8 cellular contexts compared by ENCODE assay signal in the genomic region with DNA sequence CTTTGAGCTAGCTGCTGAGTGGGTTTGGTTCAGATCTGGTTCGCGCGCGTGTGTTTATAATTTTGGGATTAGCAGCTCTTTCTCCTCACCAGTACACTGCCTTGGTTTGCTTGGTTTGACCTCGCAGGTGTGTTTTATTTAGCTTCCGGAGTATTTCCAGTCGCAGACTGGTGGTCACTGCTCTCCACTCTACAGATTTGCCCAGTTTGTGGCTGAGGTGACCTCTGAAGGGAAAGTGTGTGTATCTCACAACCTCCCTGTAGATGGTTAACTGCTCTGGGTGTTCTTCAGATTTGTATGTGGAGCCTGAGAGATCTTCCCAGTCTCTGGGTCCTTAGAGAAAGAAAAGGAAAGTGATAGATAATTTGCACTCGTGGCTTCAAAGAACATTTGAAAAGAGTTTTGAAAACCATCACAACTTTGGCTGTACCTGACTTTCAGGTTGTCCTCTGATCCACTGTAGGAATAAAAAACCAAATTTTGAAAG. TPM values are rescaled to one million over a fixed set of nuclear protein-coding genes. Genes with fewer than 3 reads are reported as not detected.
DNase-seq lines count a peak whose midpoint lies in the region; ATAC-seq and TF ChIP-seq lines count a peak whose summit lies in the region.

No MANE protein-coding gene starts in this region.

- H3K9me3 ChIP-seq in T-helper 17 cell (ENCODE audit: control insufficient read depth, low read length, poor library complexity, severe bottlenecking) = no peaks in the 10 kb centered on the region
- H3K9me3 ChIP-seq in gastrocnemius medialis = no peaks in the 10 kb centered on the region

- H3K36me3 ChIP-seq in gastrocnemius medialis = no peaks in the 10 kb centered on the region

- H3K4me1 Mint-ChIP-seq in T-helper 17 cell = peaks cover 38% of the 10 kb centered on the region

- peak overlapping the region; percentile 96 for H3K27ac Mint-ChIP-seq in T-helper 17 cell

- intact Hi-C loops in gastrocnemius medialis (cut with DNase I; ENCODE audit: low total_unique reads) = loop anchor here (5.0 kb wide), 2 partner anchors 185 to 275 kb away; partner anchors contain the start of gene LSMEM1

- H3K27ac ChIP-seq in gastrocnemius medialis = peak overlapping the region; percentile 84 to 91 (median 87)

- no peaks in the 10 kb centered on the region for H3K27me3 ChIP-seq in gastrocnemius medialis

- CTCF ChIA-PET in AG04449 (lab: Yijun Ruan, JAX) = interaction anchor here (0.6 to 1.4 kb wide), 7 partner anchors 10 to 352 kb away, joined by 3 read pairs; no protein-coding TSS in a partner anchor

- TF ChIP-seq POLR2A in gastrocnemius medialis (IDR thresholded peaks at IDR 0.05) = no peak

- H3K36me3 Mint-ChIP-seq in T-helper 17 cell (ENCODE audit: low read depth) = peaks cover 6% of the 10 kb centered on the region

- peak overlapping the region; percentile 96 for H3K4me3 Mint-ChIP-seq in T-helper 17 cell

- DNase-seq in AG04449 (ENCODE audit: low read depth, low spot score) = no peak
- peak; percentile 19 for DNase-seq in GM20000 (ENCODE audit: low spot score)
- DNase-seq in T-helper 17 cell = no peak
- DNase-seq in glomerular visceral epithelial cell (ENCODE audit: extremely low spot score) = peak; percentile 30
- no peak for DNase-seq in gastrocnemius medialis
- DNase-seq in OCI-M2 (lab: John Stamatoyannopoulos, UW; ENCODE audit: unreplicated experiment) = no peak

- in situ Hi-C loops in gastrocnemius medialis (cut with MboI; ENCODE audit: low sequenced_read_pairs in 4 of 4) = loop anchor here in 2 of 4 donors (10.0 to 25.0 kb wide), 3 partner anchors 248 to 645 kb away; partner anchors contain the start of genes IFRD1 (in 1 of the 2), IMMP2L (in 1 of the 2) and LSMEM1 (in 1 of the 2)

- H3K4me3 ChIP-seq in AG04449 (ENCODE audit: low read depth, low read length) (peak overlapping the region; percentile 95), gastrocnemius medialis (peak overlapping the region; percentile 84 to 96 (median 86))

- H3K4me1 ChIP-seq in gastrocnemius medialis = peaks cover 32 to 42% of the 10 kb centered on the region in 2 donors

- no peak for TF ChIP-seq CTCF in AG04449 (IDR thresholded peaks at IDR 0.05; ENCODE audit: insufficient read depth, low read length, missing control alignments)
- TF ChIP-seq CTCF in GM20000 (IDR thresholded peaks at IDR 0.05; ENCODE audit: extremely low read depth, missing control alignments) = no peak
- no peak for TF ChIP-seq CTCF in gastrocnemius medialis (IDR thresholded peaks at IDR 0.05 in 4 of 5, conservative IDR thresholded peaks at IDR 0.05 in 1 of 5)

- POLR2A ChIA-PET in AG04449 (lab: Yijun Ruan, JAX) = interaction anchor here (0.6 to 3.6 kb wide), 2 partner anchors 244 to 355 kb away, joined by 3 to 26 read pairs; partner anchors contain the start of gene IFRD1

- ATAC-seq in T-helper 17 cell (no peak), gastrocnemius medialis (no peak), GM21825 (IDR thresholded peaks at IDR 0.05; ENCODE audit: unreplicated experiment) (no peak), HG03469 (IDR thresholded peaks at IDR 0.05; ENCODE audit: unreplicated experiment) (no peak)

- H3K27me3 Mint-ChIP-seq in T-helper 17 cell = peaks cover 23% of the 10 kb centered on the region

RNA-seq across cellular contexts. Expression of gene ZNF277, which starts 0.7 kb away (rescaled TPM):
- total RNA-seq in T-helper 17 cell (10 to 100 TPM; 25.7 to 28.8 TPM), gastrocnemius medialis (10 to 100 TPM; 12.2 to 16.5 (median 15.0) TPM)

RNA-seq across cellular contexts. Expression of gene DOCK4, which starts 0.9 kb away (rescaled TPM):
- under 1 TPM; 0.18 to 0.57 TPM for total RNA-seq in T-helper 17 cell
- 10 to 100 TPM in 2 of 4 donors, 1 to 10 TPM in 2; 8.7 to 12.0 (median 10.2) TPM for total RNA-seq in gastrocnemius medialis

Comparison
In these comparisons a context has a peak if more than half of its experiments do, and no peak if none do; other contexts are left out.
1. DNase-seq: peak in GM20000 (single experiment) and glomerular visceral epithelial cell (single experiment); none in AG04449 (single experiment), T-helper 17 cell (0 of 3), gastrocnemius medialis (0 of 2) and OCI-M2 (single experiment).
2. RNA of gene DOCK4, which starts 0.9 kb away (total RNA-seq): 8.7 to 12.0 TPM in gastrocnemius medialis; 0.18 to 0.57 TPM in T-helper 17 cell; every median in the first group is over 4 times any median in the second.